In the genomic region with DNA sequence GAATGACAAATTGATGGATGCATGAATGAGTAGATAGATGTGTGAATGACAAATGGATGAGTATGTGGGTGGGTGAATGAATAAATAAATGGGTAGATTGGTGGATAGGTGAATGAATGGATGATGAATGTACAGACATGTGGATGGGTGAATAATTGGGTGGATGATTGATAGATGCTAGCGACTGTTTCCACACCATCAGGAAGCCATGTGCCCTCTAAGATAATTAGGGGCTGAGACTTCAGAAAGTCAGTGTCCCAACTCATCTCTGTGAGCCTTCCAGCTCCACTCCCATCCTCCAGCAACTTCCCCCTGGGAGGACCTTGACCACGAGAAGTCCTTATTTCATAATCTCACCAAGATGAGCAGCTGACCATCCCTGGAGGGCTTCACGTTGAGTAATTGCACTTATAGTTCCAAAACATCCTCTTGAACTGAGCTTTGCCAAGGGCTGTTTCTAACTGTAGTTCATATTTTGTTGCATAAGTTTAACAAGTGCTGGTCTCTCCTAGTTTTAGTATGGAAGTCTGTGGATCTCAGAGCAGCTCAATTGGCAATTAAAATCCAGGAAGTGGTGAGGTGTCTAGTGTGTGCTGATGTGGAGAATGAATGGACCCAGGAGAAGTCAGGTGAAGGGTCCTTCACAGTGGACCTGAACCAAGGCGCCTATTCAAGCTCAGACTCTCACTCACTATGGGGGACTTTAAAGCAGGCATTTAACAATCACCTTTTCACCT, we compare ENCODE assay signal across 29 cellular contexts.
A peak's percentile ranks its signal among the peaks of the same experiment; 100 is the strongest.
DNase-seq lines count a peak whose midpoint lies in the region; ATAC-seq and TF ChIP-seq lines count a peak whose summit lies in the region.
"Had no signal": no experiment of that assay in that cellular context is flagged by ENCODE, and none has a peak within 500 bp of the region (broad histone marks: within the 10 kb centered on the region; RNA-seq: fewer than 3 reads in every experiment).

No MANE protein-coding gene starts in this region.

- in situ Hi-C loops in ACHN (cut with HindIII; ENCODE audit: low pct_ligation_motif_present, low pct_unique_long_range_greater_than_20kb, low sequenced_read_pairs) = no loop called here

- TF ChIP-seq CTCF in sigmoid colon (IDR thresholded peaks at IDR 0.05) = no peak
- peak in 1 of 7 experiments; percentile 5 for TF ChIP-seq CTCF in stomach (IDR thresholded peaks at IDR 0.05)

- TF ChIP-seq POLR2A in sigmoid colon (IDR thresholded peaks at IDR 0.05) (no peak), stomach (IDR thresholded peaks at IDR 0.05) (no peak)

- TF ChIP-seq EP300 in sigmoid colon (IDR thresholded peaks at IDR 0.05) (no peak), stomach (IDR thresholded peaks at IDR 0.05) (no peak)

- DNase-seq in ACHN (peak; percentile 17), OCI-M1 (lab: John Stamatoyannopoulos, UW) (peak; percentile 7), left ventricle myocardium superior (no peak), sigmoid colon (peak; percentile 83), stomach (no peak), foreskin melanocyte (no peak), C1 segment of cervical spinal cord (lab: John Stamatoyannopoulos, UW) (no peak)
- DNase-seq: activated CD4-positive, alpha-beta T cell treated with anti-CD3 and anti-CD28 coated beads for 4 hours; activated T-cell treated with anti-CD3 and anti-CD28 coated beads for 4 hours; CD8-positive, alpha-beta T cell; EL; H7; islet precursor cell; MM.1S; naive thymus-derived CD4-positive, alpha-beta T cell; NCI-H1417 treated with DMSO at 0.1 percent for 48 hours; NCI-H2081; NCI-H2227 treated with DMSO at 0.1 percent for 48 hours; NCI-H526; NK-92 treated with Interleukin-12 subunit alpha and Interleukin-12 subunit beta, amount 100 ng/mL, for 24 hours; occipital lobe; SJCRH30; small intestine; stimulated activated naive B cell treated with anti-CD40 and anti-IgM and Interleukin-4, amounts not matched to agents 10 μg/mL and 1 μg/mL and 100 μg/mL, for 72 hours; T-helper 9 cell; WERI-Rb-1 had no signal

- H3K9me3 ChIP-seq in sigmoid colon (no peaks in the 10 kb centered on the region), stomach (no peaks in the 10 kb centered on the region)
- H3K9me3 ChIP-seq: lower lobe of right lung, SJCRH30, suprapubic skin had no signal

- no peaks in the 10 kb centered on the region for H3K4me1 ChIP-seq in sigmoid colon
- no peaks in the 10 kb centered on the region for H3K4me1 ChIP-seq in stomach
- H3K4me1 ChIP-seq: lower lobe of right lung, SJCRH30, suprapubic skin had no signal

- ATAC-seq in left ventricle myocardium superior = peak; percentile 77
- ATAC-seq in GM21447 (IDR thresholded peaks at IDR 0.05; ENCODE audit: unreplicated experiment) = no peak
- ATAC-seq: CD8-positive, alpha-beta T cell; naive thymus-derived CD4-positive, alpha-beta T cell; stimulated activated naive B cell treated with anti-CD40 and anti-IgM and Interleukin-4, amounts not matched to agents 10 μg/mL and 1 μg/mL and 100 μg/mL, for 72 hours had no signal

- H3K36me3 ChIP-seq in sigmoid colon = no peaks in the 10 kb centered on the region
- H3K36me3 ChIP-seq in stomach = no peaks in the 10 kb centered on the region
- H3K36me3 ChIP-seq: lower lobe of right lung, SJCRH30, suprapubic skin, WERI-Rb-1 had no signal

- no peak overlapping the region for H3K27ac ChIP-seq in sigmoid colon
- H3K27ac ChIP-seq in stomach = no peak overlapping the region
- H3K27ac ChIP-seq: lower lobe of right lung, SJCRH30, suprapubic skin, WERI-Rb-1 had no signal

- 55 to 60% methylated on average over 4 of the region's 4 CpGs for WGBS in sigmoid colon, 2 donors
- WGBS in stomach, 5 donors = 49 to 63% (median 56%) methylated on average over 4 of the region's 4 CpGs

- H3K27me3 ChIP-seq in sigmoid colon (peaks cover 0 to 16% (median 13%) of the 10 kb centered on the region in 3 donors), stomach (peaks cover 0 to 23% (median 7%) of the 10 kb centered on the region in 3 donors)
- H3K27me3 ChIP-seq: SJCRH30 had no signal

- intact Hi-C loops in left ventricle myocardium superior (cut with micrococcal nuclease) = no loop called here
- intact Hi-C loops in sigmoid colon (cut with DNase I) = no loop called here
- intact Hi-C loops in stomach (cut with DNase I; ENCODE audit: low total_unique reads) = no loop called here

- H3K4me3 ChIP-seq in sigmoid colon (no peak overlapping the region), stomach (no peak overlapping the region)
- H3K4me3 ChIP-seq: lower lobe of right lung, SJCRH30, suprapubic skin had no signal

Comparison
In these comparisons a context has a peak if more than half of its experiments do, and no peak if none do; other contexts are left out.
1. DNase-seq: peak in ACHN (single experiment), OCI-M1 (single experiment) and sigmoid colon (single experiment); none in left ventricle myocardium superior (single experiment), stomach (single experiment), foreskin melanocyte (single experiment) and C1 segment of cervical spinal cord (0 of 14).